In the genomic region with DNA sequence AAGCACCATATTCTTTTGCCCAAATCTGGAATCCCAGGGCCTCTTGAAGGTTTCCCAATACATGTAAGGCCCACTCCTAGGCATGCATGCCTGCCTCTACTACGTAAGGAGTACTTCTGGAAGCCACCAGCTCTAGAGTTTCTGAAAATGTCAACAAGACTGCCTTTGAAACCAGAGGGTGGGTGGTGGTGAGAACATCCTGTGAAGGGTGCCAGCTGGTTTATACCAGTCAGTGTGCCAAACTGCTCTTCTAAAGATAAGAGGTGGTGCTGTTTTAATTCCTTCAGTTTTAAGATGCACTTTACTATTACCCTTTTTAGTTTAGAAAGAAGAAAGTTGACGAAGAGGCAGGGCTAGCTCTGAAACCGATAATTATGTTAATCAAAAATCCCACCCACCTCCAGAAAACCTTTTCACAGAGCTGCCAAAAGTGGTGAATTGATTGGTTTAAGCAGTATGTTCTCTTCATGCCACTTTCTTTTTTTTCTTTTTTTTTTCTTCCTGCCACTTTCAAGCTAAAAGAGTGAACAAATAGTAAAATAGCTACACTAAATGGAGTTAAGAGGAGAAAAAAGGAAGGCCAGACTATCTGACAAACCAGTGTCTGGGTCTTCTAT, we compare ENCODE assay signal across 10 cellular contexts. TPM values are rescaled to one million over a fixed set of nuclear protein-coding genes. Genes with fewer than 3 reads are reported as not detected.
A peak's percentile ranks its signal among the peaks of the same experiment; 100 is the strongest.
DNase-seq lines count a peak whose midpoint lies in the region; ATAC-seq, FAIRE-seq and TF ChIP-seq lines count a peak whose summit lies in the region.
"Had no signal": no experiment of that assay in that cellular context is flagged by ENCODE, and none has a peak within 500 bp of the region (broad histone marks: within the 10 kb centered on the region; RNA-seq: fewer than 3 reads in every experiment).

No MANE protein-coding gene starts in this region.

- in situ Hi-C loops in HepG2 (cut with HindIII; ENCODE audit: extremely low pct_ligation_motif_present, low pct_unique_long_range_greater_than_20kb): no loop called here

- no peaks in the 10 kb centered on the region for H3K27me3 ChIP-seq in HepG2 (ENCODE audit: control insufficient read depth in 1 of 2, insufficient read depth in 2 of 2, low read length in 2 of 2)

- H3K4me3 Mint-ChIP-seq in activated CD4-positive, alpha-beta memory T cell treated with anti-CD3 and anti-CD28 coated beads for 36 hours: peak overlapping the region; percentile 46
- peak overlapping the region; percentile 53 to 89 (median 78) for H3K4me3 Mint-ChIP-seq in immature natural killer cell

- CTCF ChIA-PET in activated CD4-positive, alpha-beta memory T cell treated with anti-CD3 and anti-CD28 coated beads for 36 hours (lab: Charles Lee): interaction anchor here (0.7 to 2.9 kb wide), 5 partner anchors 9 to 119 kb away, joined by 3 to 20 read pairs (median 4); a partner anchor contains a TSS
- CTCF ChIA-PET in HepG2 (lab: Yijun Ruan, JAX; ENCODE audit: low intra/inter-chr PET ratio, low total read pairs): no interaction called here

- H3K9ac ChIP-seq in HepG2 (ENCODE audit: insufficient read depth, low read depth, low read length): no peak overlapping the region

- 88% methylated on average over 3 of the region's 3 CpGs for WGBS in HepG2 (ENCODE audit: low lambda C conversion rate)

- H3K36me3 ChIP-seq in HepG2 (replicated peaks in 1 of 2; ENCODE audit: control insufficient read depth in 1 of 2, insufficient read depth in 2 of 2, low read length in 2 of 2): no peaks in the 10 kb centered on the region
- H3K36me3 ChIP-seq: thoracic aorta had no signal

- intact Hi-C loops in activated CD4-positive, alpha-beta memory T cell treated with anti-CD3 and anti-CD28 coated beads for 36 hours (cut with micrococcal nuclease): loop anchor here (1.0 to 2.0 kb wide), 3 partner anchors 8 to 78 kb away; a partner anchor contains a TSS
- intact Hi-C loops in HepG2 (cut with micrococcal nuclease; ENCODE audit: unreplicated experiment): no loop called here

- no peak for TF ChIP-seq EP300 in HepG2 (IDR thresholded peaks at IDR 0.05; ENCODE audit: low read depth in 2 of 2, low read length in 2 of 2)
- TF ChIP-seq EP300 in HepG2 (CRISPR knock-in tag; IDR thresholded peaks at IDR 0.05; ENCODE audit: borderline replicate concordance): no peak

- no peak overlapping the region for H2AFZ ChIP-seq in HepG2 (ENCODE audit: low read length)

- ATAC-seq in HG02642 (IDR thresholded peaks at IDR 0.05; ENCODE audit: poor library complexity, unreplicated experiment) (peak; percentile 53), HepG2 (no peak)

- TF ChIP-seq RAD21 in HepG2 (CRISPR knock-in tag; IDR thresholded peaks at IDR 0.05): no peak

- H3K4me2 ChIP-seq in HepG2 (ENCODE audit: low read depth, low read length): no peak overlapping the region

- POLR2A ChIA-PET in activated CD4-positive, alpha-beta memory T cell treated with anti-CD3 and anti-CD28 coated beads for 36 hours (lab: Charles Lee): interaction anchor here (3.2 kb wide), 1 partner anchor 8 kb away, joined by 13 read pairs; a partner anchor contains a TSS
- POLR2A ChIA-PET in HepG2 (lab: Yijun Ruan, JAX): interaction anchor here (5.3 kb wide), 1 partner anchor 8 kb away, joined by 25 read pairs; a partner anchor contains a TSS

- H3K27me3 Mint-ChIP-seq in activated CD4-positive, alpha-beta memory T cell treated with anti-CD3 and anti-CD28 coated beads for 36 hours: no peaks in the 10 kb centered on the region
- H3K27me3 Mint-ChIP-seq in immature natural killer cell (ENCODE audit: low read depth in 3 of 3): peaks cover 0 to 3% (median 0%) of the 10 kb centered on the region in 3 donors

- TF ChIP-seq POLR2A in HepG2 (IDR thresholded peaks at IDR 0.05; ENCODE audit: insufficient read depth in 1 of 2, low read depth in 2 of 2, low read length in 2 of 2): no peak

- H3K79me2 ChIP-seq in HepG2 (ENCODE audit: insufficient read depth, low read length): no peaks in the 10 kb centered on the region

- H3K4me1 Mint-ChIP-seq in activated CD4-positive, alpha-beta memory T cell treated with anti-CD3 and anti-CD28 coated beads for 36 hours (ENCODE audit: low read depth): peaks cover 40% of the 10 kb centered on the region
- peaks cover 24 to 28% of the 10 kb centered on the region in 2 donors for H3K4me1 Mint-ChIP-seq in immature natural killer cell

- DNase-seq in activated CD4-positive, alpha-beta memory T cell treated with anti-CD3 and anti-CD28 coated beads for 36 hours: peak; percentile 75
- DNase-seq in immature natural killer cell: peak; percentile 52 to 69 (median 59)
- peak; percentile 15 for DNase-seq in stimulated activated naive CD4-positive, alpha-beta T cell treated with Interleukin-2 at 50 U/mL for 16 hours (lab: John Stamatoyannopoulos, UW)
- DNase-seq in HepG2 (ENCODE audit: low spot score): no peak
- no peak for DNase-seq in NCI-H774 (lab: John Stamatoyannopoulos, UW)
- no peak for DNase-seq in urothelium cell line (ENCODE audit: low spot score)
- no peak for DNase-seq in AG20443 (ENCODE audit: low spot score)

- H3K36me3 Mint-ChIP-seq in activated CD4-positive, alpha-beta memory T cell treated with anti-CD3 and anti-CD28 coated beads for 36 hours: no peaks in the 10 kb centered on the region
- H3K36me3 Mint-ChIP-seq in immature natural killer cell: peaks cover 0 to 10% (median 7%) of the 10 kb centered on the region in 3 donors

- FAIRE-seq in HepG2 (lab: Jason Lieb, UNC): no peak
- no peak for FAIRE-seq in urothelium cell line (lab: Jason Lieb, UNC)

- H3K4me1 ChIP-seq in HepG2 (ENCODE audit: insufficient read depth, low read length): no peaks in the 10 kb centered on the region

- no peak for TF ChIP-seq CTCF in HepG2 (CRISPR knock-in tag; IDR thresholded peaks at IDR 0.05)

- no peak overlapping the region for H3K27ac ChIP-seq in HepG2 (ENCODE audit: extremely low read length, insufficient read depth, low read length)
- H3K27ac ChIP-seq: SK-N-MC, thoracic aorta had no signal

- BruUV-seq in HepG2 (replicated peaks; lab: Mats Ljungman, UMichigan): no TSS peak

- no peaks in the 10 kb centered on the region for H4K20me1 ChIP-seq in HepG2 (ENCODE audit: insufficient read depth, low read length)

- no peak overlapping the region for H3K4me3 ChIP-seq in HepG2 (replicated peaks in 1 of 3; ENCODE audit: insufficient read depth in 1 of 3, low read depth in 2 of 3, low read length in 3 of 3)
- H3K4me3 ChIP-seq: SK-N-MC, thoracic aorta had no signal

- H3K9me3 ChIP-seq in HepG2 (ENCODE audit: low read length): no peaks in the 10 kb centered on the region
- H3K9me3 ChIP-seq: thoracic aorta had no signal

- no peaks in the 10 kb centered on the region for H3K9me3 Mint-ChIP-seq in activated CD4-positive, alpha-beta memory T cell treated with anti-CD3 and anti-CD28 coated beads for 36 hours
- H3K9me3 Mint-ChIP-seq in immature natural killer cell: no peaks in the 10 kb centered on the region

- peak overlapping the region; percentile 93 for H3K27ac Mint-ChIP-seq in activated CD4-positive, alpha-beta memory T cell treated with anti-CD3 and anti-CD28 coated beads for 36 hours
- peak overlapping the region; percentile 93 to 99 (median 96) for H3K27ac Mint-ChIP-seq in immature natural killer cell

TF ChIP-seq in HepG2, 621 proteins besides CTCF, POLR2A, EP300 and RAD21 (continues in another document):
- no peak for TF ChIP-seq RCOR2 (CRISPR knock-in tag; IDR thresholded peaks at IDR 0.05)
- TF ChIP-seq, protein P1, sequence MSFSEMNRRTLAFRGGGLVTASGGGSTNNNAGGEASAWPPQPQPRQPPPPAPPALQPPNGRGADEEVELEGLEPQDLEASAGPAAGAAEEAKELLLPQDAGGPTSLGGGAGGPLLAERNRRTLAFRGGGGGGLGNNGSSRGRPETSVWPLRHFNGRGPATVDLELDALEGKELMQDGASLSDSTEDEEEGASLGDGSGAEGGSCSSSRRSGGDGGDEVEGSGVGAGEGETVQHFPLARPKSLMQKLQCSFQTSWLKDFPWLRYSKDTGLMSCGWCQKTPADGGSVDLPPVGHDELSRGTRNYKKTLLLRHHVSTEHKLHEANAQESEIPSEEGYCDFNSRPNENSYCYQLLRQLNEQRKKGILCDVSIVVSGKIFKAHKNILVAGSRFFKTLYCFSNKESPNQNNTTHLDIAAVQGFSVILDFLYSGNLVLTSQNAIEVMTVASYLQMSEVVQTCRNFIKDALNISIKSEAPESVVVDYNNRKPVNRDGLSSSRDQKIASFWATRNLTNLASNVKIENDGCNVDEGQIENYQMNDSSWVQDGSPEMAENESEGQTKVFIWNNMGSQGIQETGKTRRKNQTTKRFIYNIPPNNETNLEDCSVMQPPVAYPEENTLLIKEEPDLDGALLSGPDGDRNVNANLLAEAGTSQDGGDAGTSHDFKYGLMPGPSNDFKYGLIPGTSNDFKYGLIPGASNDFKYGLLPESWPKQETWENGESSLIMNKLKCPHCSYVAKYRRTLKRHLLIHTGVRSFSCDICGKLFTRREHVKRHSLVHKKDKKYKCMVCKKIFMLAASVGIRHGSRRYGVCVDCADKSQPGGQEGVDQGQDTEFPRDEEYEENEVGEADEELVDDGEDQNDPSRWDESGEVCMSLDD (CRISPR knock-in tag; IDR thresholded peaks at IDR 0.05; ENCODE audit: borderline replicate concordance): no peak

RNA-seq across cellular contexts. Expression of a gene that starts 8.8 kb away (rescaled TPM):
- 10 to 100 TPM; 27.3 to 30.4 TPM for total RNA-seq in activated CD4-positive, alpha-beta memory T cell treated with anti-CD3 and anti-CD28 coated beads for 36 hours
- 10 to 100 TPM in 2 of 3 donors, 1 to 10 TPM in 1; 8.7 to 16.2 (median 13.8) TPM for polyA plus RNA-seq in immature natural killer cell
- total RNA-seq in HepG2 (2016; rRNA removed; fragmentation: Illumina TruSeq; extraction: Trizol): 20.1 and 37.0 TPM in 2 replicates
- 13.0 and 15.7 TPM in 2 replicates for total RNA-seq in HepG2 (2016; cell fraction: cytosol; rRNA removed; fragmentation: Illumina TruSeq; extraction: Trizol; ENCODE audit: low read depth)
- 21.8 and 36.8 TPM in 2 replicates for total RNA-seq in HepG2 (2016; cell fraction: insoluble cytoplasmic fraction; rRNA removed; fragmentation: Illumina TruSeq; extraction: Trizol)
- 14.1 and 17.0 TPM in 2 replicates for total RNA-seq in HepG2 (2016; cell fraction: membrane; rRNA removed; fragmentation: Illumina TruSeq; extraction: Trizol)
- total RNA-seq in HepG2 (2016; cell fraction: nucleus; rRNA removed; fragmentation: Illumina TruSeq; extraction: Trizol): 11.0 and 12.6 TPM in 2 replicates
- polyA plus RNA-seq in HepG2 (2011; rRNA removed): 4.2 and 5.2 TPM in 2 replicates
- polyA plus RNA-seq in HepG2 (2011; cell fraction: cytosol; rRNA removed): 1.5 and 3.3 TPM in 2 replicates
- polyA plus RNA-seq in HepG2 (2011; cell fraction: nucleus; rRNA removed): 1.2 and 2.2 TPM in 2 replicates
- 8.8 and 10.4 TPM in 2 replicates for polyA plus RNA-seq in HepG2 (2012)
- 0.91 and 0.95 TPM in 2 replicates for polyA plus RNA-seq in HepG2 (2016; cell fraction: cytosol; fragmentation: Illumina TruSeq; extraction: Trizol; ENCODE audit: low read depth)
- 19.5 and 21.1 TPM in 2 replicates for polyA plus RNA-seq in HepG2 (2016; cell fraction: insoluble cytoplasmic fraction; fragmentation: Illumina TruSeq; extraction: Trizol; ENCODE audit: low read depth)
- polyA plus RNA-seq in HepG2 (2016; cell fraction: membrane; fragmentation: Illumina TruSeq; extraction: Trizol; ENCODE audit: low read depth): 3.0 and 3.7 TPM in 2 replicates
- polyA plus RNA-seq in HepG2 (2016; cell fraction: nucleus; fragmentation: Illumina TruSeq; extraction: Trizol; ENCODE audit: insufficient read depth, low read depth): 11.3 and 13.0 TPM in 2 replicates
- 4.7 and 6.7 TPM in 2 replicates for polyA minus RNA-seq in HepG2 (2011; rRNA and poly(A)+ RNA removed; ENCODE audit: low replicate concordance)
- 7.7 and 9.3 TPM in 2 replicates for polyA minus RNA-seq in HepG2 (2011; cell fraction: cytosol; rRNA and poly(A)+ RNA removed)
- polyA minus RNA-seq in HepG2 (2011; cell fraction: nucleus; rRNA and poly(A)+ RNA removed): 9.4 and 10.9 TPM in 2 replicates

Comparison
In these comparisons a context has a peak if more than half of its experiments do, and no peak if none do; other contexts are left out.
1. DNase-seq: peak in activated CD4-positive, alpha-beta memory T cell treated with anti-CD3 and anti-CD28 coated beads for 36 hours (single experiment), immature natural killer cell (3 of 3) and stimulated activated naive CD4-positive, alpha-beta T cell treated with Interleukin-2 at 50 U/mL for 16 hours (single experiment); none in HepG2 (single experiment), NCI-H774 (single experiment), urothelium cell line (single experiment) and AG20443 (single experiment).